ENCODE assay signal across 30 cellular contexts in genomic region chr3:109070232-109070631, GRCh38. TPM values are rescaled to one million over a fixed set of nuclear protein-coding genes. Genes with fewer than 3 reads are reported as not detected.
"Had no signal": no experiment of that assay in that cellular context is flagged by ENCODE, and none has a peak within 500 bp of the region (broad histone marks: within the 10 kb centered on the region; RNA-seq: fewer than 3 reads in every experiment).

No MANE protein-coding gene starts in this region.

- ATAC-seq: activated CD4-positive, alpha-beta T cell treated with anti-CD3 and anti-CD28 coated beads for 36 hours; left lung; natural killer cell; right cardiac atrium; upper lobe of right lung had no signal

- H3K4me1 ChIP-seq: colonic mucosa, left lung, thyroid gland, upper lobe of right lung had no signal

- H3K4me3 ChIP-seq: colonic mucosa, left lung, lung, ovary, thyroid gland, upper lobe of right lung had no signal

- DNase-seq: activated B cell treated with CpG ODN at 0.5 μM for 24 hours; activated CD4-positive, alpha-beta T cell treated with anti-CD3 and anti-CD28 coated beads for 36 hours; activated CD4-positive, alpha-beta T cell treated with anti-CD3 and anti-CD28 coated beads, Interleukin-2, amount 50 U/mL, for 48 hours; activated effector memory CD4-positive, alpha-beta T cell treated with Interleukin-2 at 50 U/mL for 16 hours; activated naive CD4-positive, alpha-beta T cell treated with anti-CD3 and anti-CD28 coated beads for 36 hours; activated T-cell treated with anti-CD3 and anti-CD28 coated beads, Interleukin-2, amount 50 U/mL, for 48 hours; amygdala; colonic mucosa; foreskin fibroblast; immature natural killer cell; left lung; natural killer cell; ovary; right cardiac atrium; stimulated activated CD4-positive, alpha-beta T cell treated with anti-CD3 and anti-CD28 coated beads, Interleukin-12 subunit alpha, Interleukin-12 subunit beta, amount 100 ng/mL, for 4 hours; stimulated activated CD4-positive, alpha-beta T cell treated with anti-CD3 and anti-CD28 coated beads, Interleukin-4, amount 100 ng/mL, for 4 hours; substantia nigra; T-helper 9 cell; thyroid gland; upper lobe of right lung had no signal

- H3K9me3 Mint-ChIP-seq: activated naive CD4-positive, alpha-beta T cell treated with anti-CD3 and anti-CD28 coated beads for 36 hours; natural killer cell; stimulated activated naive CD8-positive, alpha-beta T cell treated with anti-CD3 and anti-CD28 coated beads, Interleukin-15, Interleukin-2, amounts not matched to agents 100 ng/mL and 50 ng/mL, for 24 hours had no signal

- H3K9me3 ChIP-seq: colonic mucosa, left lung, neutrophil, ovary, thyroid gland, upper lobe of right lung had no signal

- H3K36me3 Mint-ChIP-seq: immature natural killer cell, natural killer cell had no signal

- H3K4me3 Mint-ChIP-seq: activated B cell treated with CpG ODN at 0.5 μM for 24 hours; activated CD4-positive, alpha-beta T cell treated with anti-CD3 and anti-CD28 coated beads for 36 hours; activated naive CD4-positive, alpha-beta T cell treated with anti-CD3 and anti-CD28 coated beads for 36 hours; immature natural killer cell; natural killer cell; stimulated activated naive CD8-positive, alpha-beta T cell treated with anti-CD3 and anti-CD28 coated beads, Interleukin-15, Interleukin-2, amounts not matched to agents 100 ng/mL and 50 ng/mL, for 24 hours had no signal

- H3K36me3 ChIP-seq: colonic mucosa, left lung, neutrophil, ovary, thyroid gland, upper lobe of right lung had no signal

- H3K27me3 ChIP-seq: colonic mucosa, left lung, neutrophil, ovary, thyroid gland, upper lobe of right lung had no signal

- H3K27ac ChIP-seq: colonic mucosa, left lung, neutrophil, ovary, thyroid gland, upper lobe of right lung had no signal

- H3K27ac Mint-ChIP-seq: activated B cell treated with CpG ODN at 0.5 μM for 24 hours; activated CD4-positive, alpha-beta T cell treated with anti-CD3 and anti-CD28 coated beads for 36 hours; activated naive CD4-positive, alpha-beta T cell treated with anti-CD3 and anti-CD28 coated beads for 36 hours; immature natural killer cell; natural killer cell; stimulated activated naive CD8-positive, alpha-beta T cell treated with anti-CD3 and anti-CD28 coated beads, Interleukin-15, Interleukin-2, amounts not matched to agents 100 ng/mL and 50 ng/mL, for 24 hours had no signal

RNA-seq across cellular contexts. Expression of gene MORC1, which starts 47.7 kb away (rescaled TPM):
- total RNA-seq: activated B cell treated with CpG ODN at 0.5 μM for 24 hours; activated CD4-positive, alpha-beta T cell treated with anti-CD3 and anti-CD28 coated beads for 36 hours; activated CD8-positive, alpha-beta memory T cell treated with anti-CD3 and anti-CD28 coated beads for 36 hours; activated naive CD4-positive, alpha-beta T cell treated with anti-CD3 and anti-CD28 coated beads for 36 hours; bronchial epithelial cell; colonic mucosa; fibroblast of lung; glomerular endothelial cell; kidney epithelial cell; left lung; lung; pulmonary artery endothelial cell; right cardiac atrium; T-helper 1 cell treated with Interleukin-12 subunit alpha and Interleukin-12 subunit beta and Interleukin-4 antibody, amounts not matched to agents 30 ng/mL and 1 ng/mL, for 36 hours; upper lobe of right lung had no signal
- polyA plus RNA-seq: fibroblast of lung, immature natural killer cell, lung, right cardiac atrium had no signal
